17 cellular contexts compared by ENCODE assay signal in the genomic region with DNA sequence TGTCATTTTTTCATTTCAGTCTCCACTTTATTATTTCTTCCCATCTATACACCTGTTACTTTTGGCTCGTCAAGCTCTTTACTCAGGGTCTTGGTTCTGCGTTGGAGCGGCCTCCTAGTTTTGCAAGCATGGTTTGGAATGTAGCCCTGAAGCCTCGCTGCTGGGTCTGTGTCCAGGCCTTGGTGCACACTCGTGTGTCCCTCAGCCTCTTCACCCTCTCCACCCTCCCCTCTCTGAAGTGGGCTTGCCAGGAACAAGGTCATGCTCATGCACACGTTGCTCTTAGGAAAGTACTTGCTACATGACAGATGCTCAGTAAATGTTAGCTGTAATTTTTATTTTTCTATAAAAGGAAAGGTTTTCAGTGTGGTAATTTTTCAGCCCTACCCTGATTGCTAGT.
"Had no signal": no experiment of that assay in that cellular context is flagged by ENCODE, and none has a peak within 500 bp of the region (broad histone marks: within the 10 kb centered on the region; RNA-seq: fewer than 3 reads in every experiment).

No MANE protein-coding gene starts in this region.

- H3K9me3 ChIP-seq: SK-N-SH had no signal

- DNase-seq: KBM-7, NCI-H1092, NCI-H1436, NCI-H187, NCI-H2029, NCI-H2081 treated with DMSO at 0.1 percent for 48 hours, NCI-H2171, NCI-H226, NCI-H446, NCI-H510A, NCI-H524 treated with DMSO at 0.1 percent for 48 hours, NCI-H69, NCI-H774, RPMI8226, SHP77, SK-N-SH had no signal

- H3K27ac ChIP-seq: HL-60 had no signal
